ENCODE assay signal across 9 cellular contexts in genomic region chr10:101161494-101162299, GRCh38. TPM values are rescaled to one million over a fixed set of nuclear protein-coding genes. Genes with fewer than 3 reads are reported as not detected.
A peak's percentile ranks its signal among the peaks of the same experiment; 100 is the strongest.
DNase-seq lines count a peak whose midpoint lies in the region; ATAC-seq and TF ChIP-seq lines count a peak whose summit lies in the region.
"Had no signal": no experiment of that assay in that cellular context is flagged by ENCODE, and none has a peak within 500 bp of the region (broad histone marks: within the 10 kb centered on the region; RNA-seq: fewer than 3 reads in every experiment).

No MANE protein-coding gene starts in this region.

- no peak overlapping the region for H3K18ac ChIP-seq in mesendoderm (ENCODE audit: low read length)

- peaks cover 6% of the 10 kb centered on the region; the same call in 1 of the 2 replicates for H3K4me1 ChIP-seq in HEK293 (ENCODE audit: control insufficient read depth, insufficient read depth, low read length)
- H3K4me1 ChIP-seq in endodermal cell (ENCODE audit: control insufficient read depth, insufficient read depth, low read length) = peaks cover 7% of the 10 kb centered on the region
- H3K4me1 ChIP-seq in mesendoderm (ENCODE audit: control insufficient read depth, low read depth, low read length) = no peaks in the 10 kb centered on the region

- H3K9me3 Mint-ChIP-seq in CD14-positive monocyte = peaks cover 0 to 8% (median 0%) of the 10 kb centered on the region in 7 donors
- no peaks in the 10 kb centered on the region for H3K9me3 Mint-ChIP-seq in activated CD8-positive, alpha-beta T cell treated with anti-CD3 and anti-CD28 coated beads, Interleukin-2, amount 10 ng/mL, durations not matched to agents 7 days and 5 days (ENCODE audit: insufficient read depth)
- H3K9me3 Mint-ChIP-seq in endodermal cell = peaks cover 1% of the 10 kb centered on the region
- H3K9me3 Mint-ChIP-seq: IgD-negative memory B cell had no signal

- peak overlapping the region in 1 of 2 donors; percentile 80 for H3K4me3 Mint-ChIP-seq in CD14-positive monocyte
- no peak overlapping the region for H3K4me3 Mint-ChIP-seq in activated CD8-positive, alpha-beta T cell treated with anti-CD3 and anti-CD28 coated beads, Interleukin-2, amount 10 ng/mL, durations not matched to agents 7 days and 5 days
- H3K4me3 Mint-ChIP-seq in endodermal cell = no peak overlapping the region

- H2BK15ac ChIP-seq in mesendoderm (replicated peaks; ENCODE audit: low read depth) = no peak overlapping the region

- H3K79me2 ChIP-seq in mesendoderm (ENCODE audit: control insufficient read depth, insufficient read depth, low read length) = no peaks in the 10 kb centered on the region

- H2BK5ac ChIP-seq in mesendoderm (ENCODE audit: low read length) = no peak overlapping the region

- H3K9ac ChIP-seq in endodermal cell (ENCODE audit: extremely low read depth, low read length, poor library complexity, severe bottlenecking) (no peak overlapping the region), mesendoderm (ENCODE audit: low read length) (no peak overlapping the region)

- H3K36me3 Mint-ChIP-seq in CD14-positive monocyte = peaks cover 0 to 2% of the 10 kb centered on the region in 2 donors
- no peaks in the 10 kb centered on the region for H3K36me3 Mint-ChIP-seq in activated CD8-positive, alpha-beta T cell treated with anti-CD3 and anti-CD28 coated beads, Interleukin-2, amount 10 ng/mL, durations not matched to agents 7 days and 5 days (ENCODE audit: low read depth)
- H3K36me3 Mint-ChIP-seq in endodermal cell (ENCODE audit: low read depth) = no peaks in the 10 kb centered on the region
- H3K36me3 Mint-ChIP-seq: IgD-negative memory B cell had no signal

- H3K4me1 Mint-ChIP-seq in CD14-positive monocyte = peaks cover 7% of the 10 kb centered on the region
- peaks cover 4% of the 10 kb centered on the region for H3K4me1 Mint-ChIP-seq in activated CD8-positive, alpha-beta T cell treated with anti-CD3 and anti-CD28 coated beads, Interleukin-2, amount 10 ng/mL, durations not matched to agents 7 days and 5 days (ENCODE audit: low read depth)
- peaks cover 11% of the 10 kb centered on the region for H3K4me1 Mint-ChIP-seq in endodermal cell

- peak; percentile 88 for ATAC-seq in activated CD8-positive, alpha-beta T cell treated with anti-CD3 and anti-CD28 coated beads, Interleukin-2, amount 10 ng/mL, durations not matched to agents 7 days and 5 days
- no peak for ATAC-seq in GM21390 (IDR thresholded peaks at IDR 0.05; ENCODE audit: unreplicated experiment)

- peak; percentile 62 for DNase-seq in CD14-positive monocyte (ENCODE audit: low spot score)
- DNase-seq in NCI-H82 treated with DMSO at 0.1 percent for 48 hours (lab: John Stamatoyannopoulos, UW; ENCODE audit: unreplicated experiment) = peak; percentile 64
- peak; percentile 77 for DNase-seq in activated CD8-positive, alpha-beta T cell treated with anti-CD3 and anti-CD28 coated beads, Interleukin-2, amount 10 ng/mL, durations not matched to agents 7 days and 5 days
- DNase-seq in endodermal cell = peak; percentile 94
- DNase-seq in mesendoderm = peak; percentile 89
- peak; percentile 40 for DNase-seq in stimulated activated CD8-positive, alpha-beta memory T cell treated with anti-CD3 and anti-CD28 coated beads, Interleukin-15, amount 100 ng/mL, for 24 hours (ENCODE audit: low read depth)

- no peak overlapping the region for H3K23ac ChIP-seq in mesendoderm (ENCODE audit: low read length)

- no peak overlapping the region for H3K4me2 ChIP-seq in mesendoderm (ENCODE audit: low read length)

- H3K27ac Mint-ChIP-seq in CD14-positive monocyte (no peak overlapping the region), endodermal cell (no peak overlapping the region)
- no peak overlapping the region for H3K27ac Mint-ChIP-seq in activated CD8-positive, alpha-beta T cell treated with anti-CD3 and anti-CD28 coated beads, Interleukin-2, amount 10 ng/mL, durations not matched to agents 7 days and 5 days

- H3K9me3 ChIP-seq in HEK293 (ENCODE audit: control insufficient read depth, insufficient read depth, low read depth, low read length) = no peaks in the 10 kb centered on the region
- peaks cover 7% of the 10 kb centered on the region for H3K9me3 ChIP-seq in endodermal cell (ENCODE audit: control insufficient read depth, low read length)

- 16% methylated on average over 14 to 20 of the region's 20 CpGs for WGBS in endodermal cell (ENCODE audit: insufficient coverage in 1 of 2, insufficient read length in 1 of 2), 2 experiments
- no CpG with 5 or more reads among the region's 20 CpGs for WGBS in mesendoderm (ENCODE audit: extremely low coverage, insufficient coverage, low lambda C conversion rate)

- H3K27ac ChIP-seq in HEK293 (ENCODE audit: extremely low read depth, low read depth, low read length) (no peak overlapping the region), endodermal cell (ENCODE audit: low read depth, low read length) (no peak overlapping the region), mesendoderm (ENCODE audit: low read depth, low read length) (no peak overlapping the region)

- no peak overlapping the region for H4K8ac ChIP-seq in mesendoderm (ENCODE audit: low read depth, low read length)

- POLR2A ChIA-PET in HEK293 (lab: Yijun Ruan, JAX) = interaction anchor here (0.9 to 1.6 kb wide), 3 partner anchors 13 to 52 kb away, joined by 3 to 4 read pairs (median 4); no protein-coding TSS in a partner anchor
- POLR2A ChIA-PET in activated CD8-positive, alpha-beta T cell treated with anti-CD3 and anti-CD28 coated beads, Interleukin-2, amount 10 ng/mL, durations not matched to agents 7 days and 5 days (lab: Charles Lee) = no interaction called here

- H2BK120ac ChIP-seq in mesendoderm (ENCODE audit: low read depth, low read length) = no peak overlapping the region

- intact Hi-C loops in CD14-positive monocyte (cut with micrococcal nuclease) = no loop called here

- H3K27me3 Mint-ChIP-seq in CD14-positive monocyte (ENCODE audit: low read depth in 3 of 3) = peaks cover 51 to 83% (median 52%) of the 10 kb centered on the region in 3 donors
- H3K27me3 Mint-ChIP-seq in activated CD8-positive, alpha-beta T cell treated with anti-CD3 and anti-CD28 coated beads, Interleukin-2, amount 10 ng/mL, durations not matched to agents 7 days and 5 days (ENCODE audit: low read depth) = peaks cover 52% of the 10 kb centered on the region
- peaks cover 80% of the 10 kb centered on the region for H3K27me3 Mint-ChIP-seq in endodermal cell (ENCODE audit: insufficient read depth)

- peak; percentile 97 for TF ChIP-seq CTCF in CD14-positive monocyte (IDR thresholded peaks at IDR 0.05)
- TF ChIP-seq CTCF in HEK293 (tag by site-specific recombination; IDR thresholded peaks at IDR 0.05) = peak; percentile 93
- peak; percentile 98 for TF ChIP-seq CTCF in endodermal cell (conservative IDR thresholded peaks at IDR 0.05)

- no peak overlapping the region for H3K56ac ChIP-seq in mesendoderm (ENCODE audit: low read length)

- H3K4me3 ChIP-seq in HEK293 (ENCODE audit: low read depth, low read length) = peak overlapping the region; percentile 21
- H3K4me3 ChIP-seq in endodermal cell (ENCODE audit: low read length) = no peak overlapping the region
- H3K4me3 ChIP-seq in mesendoderm (ENCODE audit: low read length) = no peak overlapping the region

- H3K4ac ChIP-seq in mesendoderm (ENCODE audit: low read depth, low read length) = no peak overlapping the region

- H3K36me3 ChIP-seq in HEK293 (ENCODE audit: control insufficient read depth in 2 of 2, insufficient read depth in 1 of 2, low read length in 2 of 2) (no peaks in the 10 kb centered on the region), endodermal cell (ENCODE audit: control insufficient read depth, insufficient read depth, low read length) (no peaks in the 10 kb centered on the region), mesendoderm (ENCODE audit: control insufficient read depth, insufficient read depth, low read length) (no peaks in the 10 kb centered on the region)

- CTCF ChIA-PET in HEK293 (lab: Yijun Ruan, JAX) = interaction anchor here (0.5 to 2.4 kb wide), 27 partner anchors 8 to 1426 kb away, joined by 3 to 27 read pairs (median 3); partner anchors contain the start of gene LBX1
- CTCF ChIA-PET in activated CD8-positive, alpha-beta T cell treated with anti-CD3 and anti-CD28 coated beads, Interleukin-2, amount 10 ng/mL, durations not matched to agents 7 days and 5 days (lab: Charles Lee) = interaction anchor here (0.6 to 2.1 kb wide), 36 partner anchors 9 to 426 kb away, joined by 3 to 15 read pairs (median 4); partner anchors contain the start of genes DPCD and POLL

- no peaks in the 10 kb centered on the region for H3K79me1 ChIP-seq in mesendoderm (ENCODE audit: low read length)

- H2AK5ac ChIP-seq in mesendoderm (ENCODE audit: low read length) = no peak overlapping the region

- H3K27me3 ChIP-seq in endodermal cell (ENCODE audit: control insufficient read depth, insufficient read depth, low read length, poor library complexity, severe bottlenecking) (peaks cover 61% of the 10 kb centered on the region), mesendoderm (ENCODE audit: insufficient read depth, low read length, poor library complexity) (no peaks in the 10 kb centered on the region)

- no peak overlapping the region for H4K5ac ChIP-seq in mesendoderm (ENCODE audit: low read length)

RNA-seq across cellular contexts. Expression of gene TLX1, which starts 30.6 kb away (rescaled TPM):
- not detected for polyA plus RNA-seq in CD14-positive monocyte
- total RNA-seq in activated CD8-positive, alpha-beta T cell treated with anti-CD3 and anti-CD28 coated beads, Interleukin-2, amount 10 ng/mL, durations not matched to agents 7 days and 5 days = not detected
- not detected for total RNA-seq in endodermal cell
- polyA plus RNA-seq in endodermal cell (2013, experiment 1 of 2) = 0.14 TPM
- polyA plus RNA-seq in endodermal cell (2013, experiment 2 of 2) = 0.12 TPM
- 0.06 TPM for polyA plus RNA-seq in mesendoderm (2013, experiment 1 of 2)
- polyA plus RNA-seq in mesendoderm (2013, experiment 2 of 2) = not detected
- polyA plus RNA-seq: IgD-negative memory B cell had no signal

Comparison
In these comparisons a context has a peak if more than half of its experiments do, and no peak if none do; other contexts are left out.
1. DNase-seq: peak in every context shown above with its lines; median percentile 94 in endodermal cell; 89 in mesendoderm; 77 in activated CD8-positive, alpha-beta T cell treated with anti-CD3 and anti-CD28 coated beads, Interleukin-2, amount 10 ng/mL, durations not matched to agents 7 days and 5 days; 64 in NCI-H82 treated with DMSO at 0.1 percent for 48 hours; 62 in CD14-positive monocyte; 40 in stimulated activated CD8-positive, alpha-beta memory T cell treated with anti-CD3 and anti-CD28 coated beads, Interleukin-15, amount 100 ng/mL, for 24 hours.